Comparison of ENCODE assay signal across 6 cellular contexts in genomic region chr1:153968000-153968363, GRCh38. TPM values are rescaled to one million over a fixed set of nuclear protein-coding genes. Genes with fewer than 3 reads are reported as not detected.
DNase-seq lines count a peak whose midpoint lies in the region; ATAC-seq and TF ChIP-seq lines count a peak whose summit lies in the region.

No MANE protein-coding gene starts in this region.

- no peak for ATAC-seq in HG02571 (IDR thresholded peaks at IDR 0.05; ENCODE audit: unreplicated experiment)
- no peak for ATAC-seq in HG03521 (IDR thresholded peaks at IDR 0.05; ENCODE audit: unreplicated experiment)
- ATAC-seq in GM21360 (IDR thresholded peaks at IDR 0.05; ENCODE audit: unreplicated experiment), result no peak

- TF ChIP-seq CTCF in HFFc6 (IDR thresholded peaks at IDR 0.05), result peak; percentile 40; the same call in 1 of the 2 replicates

- no peaks in the 10 kb centered on the region; the same call in 1 of the 2 replicates for H3K36me3 Mint-ChIP-seq in HFFc6 (ENCODE audit: low read depth)
- no peaks in the 10 kb centered on the region for H3K36me3 Mint-ChIP-seq in activated naive CD8-positive, alpha-beta T cell

- H3K27ac Mint-ChIP-seq in HFFc6, result peak overlapping the region; percentile 95
- peak overlapping the region; percentile 91 for H3K27ac Mint-ChIP-seq in activated naive CD8-positive, alpha-beta T cell

- H3K4me1 Mint-ChIP-seq in HFFc6 (ENCODE audit: low read depth), result peaks cover 50% of the 10 kb centered on the region
- H3K4me1 Mint-ChIP-seq in activated naive CD8-positive, alpha-beta T cell (ENCODE audit: low read depth), result peaks cover 45% of the 10 kb centered on the region

- H3K27me3 Mint-ChIP-seq in HFFc6 (ENCODE audit: insufficient read depth), result peaks cover 6% of the 10 kb centered on the region; the same call in 1 of the 2 replicates
- no peaks in the 10 kb centered on the region for H3K27me3 Mint-ChIP-seq in activated naive CD8-positive, alpha-beta T cell

- no peak for DNase-seq in HFFc6
- DNase-seq in mucosa of gallbladder (ENCODE audit: low spot score), result peak; percentile 47

- H3K9me3 Mint-ChIP-seq in HFFc6, result no peaks in the 10 kb centered on the region
- no peaks in the 10 kb centered on the region for H3K9me3 Mint-ChIP-seq in activated naive CD8-positive, alpha-beta T cell (ENCODE audit: low read depth)

- peak overlapping the region; percentile 91 for H3K4me3 Mint-ChIP-seq in HFFc6
- peak overlapping the region; percentile 90 for H3K4me3 Mint-ChIP-seq in activated naive CD8-positive, alpha-beta T cell

RNA-seq across cellular contexts. Expression of gene CREB3L4, which starts 0.3 kb away (rescaled TPM):
- total RNA-seq in HFFc6 (2021; fragmentation: NEBNext Ultra II Directional; extraction: Animal tissue kit (Norgen Biotek cat#: 25700)), result 1 to 10 TPM; 3.6 to 4.6 (median 4.1) TPM
- total RNA-seq in mucosa of gallbladder, result 18.5 TPM

RNA-seq across cellular contexts. Expression of gene SLC39A1, which starts 4.6 kb away (rescaled TPM):
- 10 to 100 TPM; 88.8 to 95.7 (median 93.0) TPM for total RNA-seq in HFFc6 (2021; fragmentation: NEBNext Ultra II Directional; extraction: Animal tissue kit (Norgen Biotek cat#: 25700))
- total RNA-seq in mucosa of gallbladder, result 119 TPM

RNA-seq across cellular contexts. Expression of gene JTB, which starts 9.5 kb away (rescaled TPM):
- 100 to 1,000 TPM in 5 of 6 experiments, 10 to 100 TPM in 1; 99.3 to 128 (median 109) TPM for total RNA-seq in HFFc6 (2021; fragmentation: NEBNext Ultra II Directional; extraction: Animal tissue kit (Norgen Biotek cat#: 25700))
- total RNA-seq in mucosa of gallbladder, result 144 TPM

RNA-seq across cellular contexts. Expression of gene CRTC2, which starts 9.6 kb away (rescaled TPM):
- total RNA-seq in HFFc6 (2021; fragmentation: NEBNext Ultra II Directional; extraction: Animal tissue kit (Norgen Biotek cat#: 25700)), result 10 to 100 TPM; 22.3 to 31.3 (median 29.1) TPM
- total RNA-seq in mucosa of gallbladder, result 60.6 TPM

RNA-seq across cellular contexts. Expression of gene RAB13, which starts 18.2 kb away (rescaled TPM):
- 100 to 1,000 TPM; 119 to 138 (median 128) TPM for total RNA-seq in HFFc6 (2021; fragmentation: NEBNext Ultra II Directional; extraction: Animal tissue kit (Norgen Biotek cat#: 25700))
- total RNA-seq in mucosa of gallbladder, result 112 TPM
